1 cellular context compared by ENCODE assay signal in the genomic region with DNA sequence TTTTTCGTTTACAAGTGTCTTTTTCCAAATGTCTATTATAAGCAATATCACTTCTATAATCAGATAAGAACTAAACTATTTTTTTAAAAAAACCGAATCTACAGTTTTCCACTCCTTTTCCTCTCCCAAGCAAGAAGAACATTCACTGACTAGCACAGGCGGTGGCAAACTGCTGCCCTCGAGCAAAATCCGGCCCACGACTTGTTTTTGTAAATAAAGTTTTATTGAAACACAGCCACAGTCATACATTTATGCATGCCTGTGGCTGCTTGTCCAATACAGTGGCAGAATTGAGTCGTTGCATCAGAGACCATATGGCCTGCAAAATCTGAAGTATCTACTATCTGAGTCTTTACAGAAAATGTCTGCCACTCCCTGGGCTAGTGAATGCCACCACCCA.
TF ChIP-seq lines count a peak whose summit lies in the region.

No MANE protein-coding gene starts in this region.

TF ChIP-seq in H1, 55 proteins besides CTCF, POLR2A, EP300 and RAD21:
- TF ChIP-seq BACH1 (IDR thresholded peaks at IDR 0.05; ENCODE audit: low read length) (no peak), SIX5 (IDR thresholded peaks at IDR 0.05; ENCODE audit: low read depth, low read length) (no peak), SP2 (IDR thresholded peaks at IDR 0.05; ENCODE audit: low read length) (no peak), ATF2 (IDR thresholded peaks at IDR 0.05; ENCODE audit: low read length) (no peak), RXRA (IDR thresholded peaks at IDR 0.05; ENCODE audit: insufficient read depth, low read depth, low read length) (no peak), HDAC6 (IDR thresholded peaks at IDR 0.05; ENCODE audit: low read depth, low read length) (no peak), SAP30 (IDR thresholded peaks at IDR 0.05; ENCODE audit: insufficient read depth, insufficient replicate concordance, low read length) (no peak)
